11 cellular contexts compared by ENCODE assay signal in the genomic region with DNA sequence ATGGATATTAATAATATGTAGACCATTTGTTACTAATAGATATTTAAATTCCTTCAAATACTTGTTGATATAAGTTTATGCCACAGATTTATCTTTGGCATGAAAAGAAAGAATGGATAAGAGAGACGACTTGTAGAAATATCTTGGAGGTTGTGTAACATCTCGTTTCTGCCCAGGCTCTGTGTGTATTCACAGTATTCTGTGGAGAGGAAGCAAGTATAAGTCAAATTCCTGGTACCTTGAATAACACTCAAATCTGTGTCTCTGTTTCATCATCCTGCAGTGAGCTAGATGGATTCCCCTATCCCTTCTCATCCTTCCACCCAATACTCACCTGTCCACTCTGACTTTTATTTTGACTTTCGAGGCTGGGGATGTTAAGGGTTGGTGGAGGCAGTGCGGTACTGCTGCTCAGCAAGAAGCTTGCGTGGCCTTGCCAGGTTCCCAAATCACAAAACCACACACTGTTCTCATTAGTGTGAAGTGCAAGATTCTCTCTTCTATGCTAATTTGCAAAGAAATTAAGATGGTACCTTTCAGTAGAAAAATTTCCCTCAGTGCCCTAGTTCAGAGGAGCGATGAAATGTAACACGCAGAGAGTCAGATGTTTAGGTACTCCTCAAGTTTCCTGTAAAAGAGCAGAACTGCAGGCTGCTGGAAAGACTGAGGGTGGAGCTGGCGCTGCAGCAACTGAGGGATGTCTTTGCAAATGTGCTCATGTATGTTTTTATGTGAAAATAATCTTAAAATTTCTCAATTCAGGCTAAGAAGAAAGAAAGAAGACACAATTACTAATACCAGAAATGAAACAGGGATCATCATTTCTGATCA. TPM values are rescaled to one million over a fixed set of nuclear protein-coding genes. Genes with fewer than 3 reads are reported as not detected.
A peak's percentile ranks its signal among the peaks of the same experiment; 100 is the strongest.
DNase-seq lines count a peak whose midpoint lies in the region; ATAC-seq and TF ChIP-seq lines count a peak whose summit lies in the region.
"Had no signal": no experiment of that assay in that cellular context is flagged by ENCODE, and none has a peak within 500 bp of the region (broad histone marks: within the 10 kb centered on the region; RNA-seq: fewer than 3 reads in every experiment).

No MANE protein-coding gene starts in this region.

- H3K4me1 ChIP-seq in Panc1 (ENCODE audit: control insufficient read depth, insufficient read depth, low read length) = no peaks in the 10 kb centered on the region
- no peaks in the 10 kb centered on the region for H3K4me1 ChIP-seq in neural progenitor cell
- H3K4me1 ChIP-seq: right lobe of liver had no signal

- no peaks in the 10 kb centered on the region for H3K79me2 ChIP-seq in neural progenitor cell (ENCODE audit: low read depth)

- in situ Hi-C loops in Panc1 (cut with HindIII; ENCODE audit: low pct_unique_long_range_greater_than_20kb, low sequenced_read_pairs) = no loop called here

- H3K9me3 ChIP-seq in Panc1 (ENCODE audit: control insufficient read depth, insufficient read depth, low read depth, low read length) (no peaks in the 10 kb centered on the region), neural progenitor cell (ENCODE audit: low read depth) (no peaks in the 10 kb centered on the region)
- H3K9me3 ChIP-seq: right lobe of liver had no signal

- ATAC-seq in Panc1 (no peak), HG03460 (IDR thresholded peaks at IDR 0.05; ENCODE audit: unreplicated experiment) (no peak), HG02623 (IDR thresholded peaks at IDR 0.05; ENCODE audit: unreplicated experiment) (no peak), HG03342 (IDR thresholded peaks at IDR 0.05; ENCODE audit: unreplicated experiment) (no peak)
- ATAC-seq: right lobe of liver had no signal

- no peak overlapping the region for H3K9ac ChIP-seq in neural progenitor cell

- no peak overlapping the region for H3K4me3 Mint-ChIP-seq in neural progenitor cell

- no peaks in the 10 kb centered on the region for H3F3A ChIP-seq in neural progenitor cell (ENCODE audit: low read depth)

- peak; percentile 64 for TF ChIP-seq CTCF in Panc1 (IDR thresholded peaks at IDR 0.05)
- TF ChIP-seq CTCF in fibroblast of mammary gland (conservative IDR thresholded peaks at IDR 0.05; ENCODE audit: control insufficient read depth, insufficient read depth, low read depth, low read length) = peak; percentile 33
- TF ChIP-seq CTCF in neural progenitor cell (IDR thresholded peaks at IDR 0.05) = peak; percentile 69

- DNase-seq in DMS114 treated with DMSO at 0.1 percent for 48 hours (lab: John Stamatoyannopoulos, UW; ENCODE audit: unreplicated experiment) (peak; percentile 9), Panc1 (ENCODE audit: low read depth, low spot score) (no peak), fibroblast of mammary gland (ENCODE audit: low read depth) (peak; percentile 16), neural progenitor cell (ENCODE audit: low spot score) (peak; percentile 20)
- no peak for DNase-seq in stimulated activated CD4-positive, alpha-beta T cell treated with anti-CD3 and anti-CD28 coated beads, Interleukin-4, amount 100 ng/mL, for 4 hours
- DNase-seq: effector CD4-positive, alpha-beta T cell; right lobe of liver had no signal

- CTCF ChIA-PET in Panc1 (lab: Charles Lee) = no interaction called here

- no peaks in the 10 kb centered on the region for H3K36me3 Mint-ChIP-seq in neural progenitor cell

- H2AFZ ChIP-seq in neural progenitor cell (replicated peaks) = peak overlapping the region; percentile 53

- H3K36me3 ChIP-seq in Panc1 (ENCODE audit: control insufficient read depth, insufficient read depth, low read length) (no peaks in the 10 kb centered on the region), neural progenitor cell (no peaks in the 10 kb centered on the region)
- H3K36me3 ChIP-seq: right lobe of liver had no signal

- peaks cover 10% of the 10 kb centered on the region for H3K9me3 Mint-ChIP-seq in neural progenitor cell

- intact Hi-C loops in Panc1 (cut with micrococcal nuclease; ENCODE audit: unreplicated experiment) = no loop called here

- H3K4me3 ChIP-seq in Panc1 (ENCODE audit: low read depth in 2 of 2, low read length in 2 of 2) = no peak overlapping the region
- no peak overlapping the region for H3K4me3 ChIP-seq in fibroblast of mammary gland (ENCODE audit: control insufficient read depth, low read depth, low read length)
- H3K4me3 ChIP-seq in neural progenitor cell = no peak overlapping the region
- H3K4me3 ChIP-seq: right lobe of liver had no signal

- no peaks in the 10 kb centered on the region for H3K27me3 ChIP-seq in Panc1 (ENCODE audit: control insufficient read depth, insufficient read depth, low read length)
- no peaks in the 10 kb centered on the region for H3K27me3 ChIP-seq in neural progenitor cell
- H3K27me3 ChIP-seq: right lobe of liver had no signal

- no peak overlapping the region for H3K27ac ChIP-seq in Panc1 (ENCODE audit: low read length)
- H3K27ac ChIP-seq in neural progenitor cell = no peak overlapping the region
- H3K27ac ChIP-seq: right lobe of liver had no signal

- no peak overlapping the region for H3K27ac Mint-ChIP-seq in neural progenitor cell

- H3K4me1 Mint-ChIP-seq in neural progenitor cell = no peaks in the 10 kb centered on the region

- H4K20me1 ChIP-seq in neural progenitor cell (ENCODE audit: low read depth) = no peaks in the 10 kb centered on the region

- no peak overlapping the region for H3K4me2 ChIP-seq in neural progenitor cell

- POLR2A ChIA-PET in Panc1 (lab: Charles Lee) = no interaction called here

- peaks cover 3% of the 10 kb centered on the region for H3K27me3 Mint-ChIP-seq in neural progenitor cell (ENCODE audit: insufficient read depth, low read depth)

- BruUV-seq in Panc1 (replicated peaks; lab: Mats Ljungman, UMichigan) = no TSS peak

RNA-seq across cellular contexts. Expression of a gene that starts 42.6 kb away (rescaled TPM):
- 9.6 TPM for total RNA-seq in Panc1 (2021; ENCODE audit: unreplicated experiment)
- 6.7 TPM for polyA plus RNA-seq in Panc1 (2012; ENCODE audit: insufficient read length)
- total RNA-seq in neural progenitor cell (ENCODE audit: low replicate concordance) = 2.3 and 3.0 TPM in 2 replicates

RNA-seq across cellular contexts. Expression of a gene that starts 57.0 kb away (rescaled TPM):
- not detected for total RNA-seq in Panc1 (2021; ENCODE audit: unreplicated experiment)
- not detected for polyA plus RNA-seq in Panc1 (2012; ENCODE audit: insufficient read length)
- not detected in 2 replicates for total RNA-seq in neural progenitor cell (ENCODE audit: low replicate concordance)
- total RNA-seq: right lobe of liver; T-helper 2 cell treated with Interferon-gamma antibody and Interleukin-4, amounts not matched to agents 100 ng/mL and 5 ng/mL, for 36 hours had no signal

Comparison
In these comparisons a context has a peak if more than half of its experiments do, and no peak if none do; other contexts are left out.
1. DNase-seq: peak in DMS114 treated with DMSO at 0.1 percent for 48 hours (single experiment), fibroblast of mammary gland (single experiment) and neural progenitor cell (single experiment); none in Panc1 (single experiment) and stimulated activated CD4-positive, alpha-beta T cell treated with anti-CD3 and anti-CD28 coated beads, Interleukin-4, amount 100 ng/mL, for 4 hours (0 of 2).
2. Peak in every context shown above with its lines, with median percentiles within 50 percentile points of each other: CTCF ChIP-seq.